ENCODE assay signal across 18 cellular contexts in genomic region chr18:10060469-10060782, GRCh38.
A peak's percentile ranks its signal among the peaks of the same experiment; 100 is the strongest.
DNase-seq lines count a peak whose midpoint lies in the region; ATAC-seq and TF ChIP-seq lines count a peak whose summit lies in the region.
"Had no signal": no experiment of that assay in that cellular context is flagged by ENCODE, and none has a peak within 500 bp of the region (broad histone marks: within the 10 kb centered on the region; RNA-seq: fewer than 3 reads in every experiment).

No MANE protein-coding gene starts in this region.

- intact Hi-C loops in A673 (cut with micrococcal nuclease; ENCODE audit: unreplicated experiment), result no loop called here
- intact Hi-C loops in heart right ventricle (cut with DNase I), result loop anchor here in 2 of 10 donors (10.0 kb wide), 2 partner anchors 84 to 104 kb away; no protein-coding TSS in a partner anchor

- H3K9me3 Mint-ChIP-seq in osteocyte (ENCODE audit: unreplicated experiment), result no peaks in the 10 kb centered on the region

- no peak overlapping the region for H2BK12ac ChIP-seq in neuronal stem cell (ENCODE audit: low read length)

- no peaks in the 10 kb centered on the region for H3K27me3 Mint-ChIP-seq in osteocyte (ENCODE audit: unreplicated experiment)
- H3K27me3 Mint-ChIP-seq: activated CD8-positive, alpha-beta memory T cell treated with anti-CD3 and anti-CD28 coated beads, Interleukin-2, amount 10 ng/mL, durations not matched to agents 7 days and 5 days had no signal

- no peaks in the 10 kb centered on the region for H3K36me3 ChIP-seq in A673 (ENCODE audit: insufficient read depth, low read length, poor library complexity, severe bottlenecking)
- H3K36me3 ChIP-seq in heart right ventricle, result no peaks in the 10 kb centered on the region
- no peaks in the 10 kb centered on the region for H3K36me3 ChIP-seq in neuronal stem cell (replicated peaks in 1 of 2; ENCODE audit: control insufficient read depth in 2 of 2, insufficient read depth in 2 of 2, low read length in 2 of 2)

- TF ChIP-seq CTCF in A673 (conservative IDR thresholded peaks at IDR 0.05; ENCODE audit: low read depth, low read length), result no peak
- no peak for TF ChIP-seq CTCF in heart right ventricle (IDR thresholded peaks at IDR 0.05)
- TF ChIP-seq CTCF in osteocyte (IDR thresholded peaks at IDR 0.05), result no peak

- H3K4me1 Mint-ChIP-seq in osteocyte (ENCODE audit: unreplicated experiment), result peaks cover 57% of the 10 kb centered on the region
- H3K4me1 Mint-ChIP-seq: activated CD8-positive, alpha-beta memory T cell treated with anti-CD3 and anti-CD28 coated beads, Interleukin-2, amount 10 ng/mL, durations not matched to agents 7 days and 5 days had no signal

- H3K9me3 ChIP-seq in A673 (ENCODE audit: low read depth, low read length, poor library complexity, severe bottlenecking), result peaks cover 7% of the 10 kb centered on the region
- no peaks in the 10 kb centered on the region for H3K9me3 ChIP-seq in heart right ventricle
- H3K9me3 ChIP-seq in neuronal stem cell (replicated peaks in 1 of 2; ENCODE audit: control insufficient read depth in 2 of 2, insufficient read depth in 1 of 2, low read depth in 1 of 2, low read length in 2 of 2), result peaks cover 0 to 11% of the 10 kb centered on the region in 2 donors
- H3K9me3 ChIP-seq: mucosa of descending colon had no signal

- no peak overlapping the region for H2AK5ac ChIP-seq in neuronal stem cell (ENCODE audit: low read depth, low read length)

- POLR2A ChIA-PET in A673 (lab: Charles Lee; ENCODE audit: low non-redundant PET), result interaction anchor here (0.5 kb wide), 1 partner anchor 402 kb away, joined by 15 read pairs; no protein-coding TSS in a partner anchor

- no peak overlapping the region for H3K4me3 Mint-ChIP-seq in osteocyte (ENCODE audit: unreplicated experiment)
- H3K4me3 Mint-ChIP-seq: activated CD8-positive, alpha-beta memory T cell treated with anti-CD3 and anti-CD28 coated beads, Interleukin-2, amount 10 ng/mL, durations not matched to agents 7 days and 5 days had no signal

- ATAC-seq in heart right ventricle, result peak in 1 of 8 donors; percentile 1
- ATAC-seq: activated CD4-positive, CD25-positive, alpha-beta regulatory T cell treated with anti-CD3 and anti-CD28 coated beads, Interleukin-2, amount 50 U/mL, for 24 hours; activated CD8-positive, alpha-beta memory T cell treated with anti-CD3 and anti-CD28 coated beads, Interleukin-2, amount 10 ng/mL, durations not matched to agents 7 days and 5 days; esophagus mucosa; mucosa of descending colon had no signal

- no peak overlapping the region for H3K23ac ChIP-seq in neuronal stem cell (ENCODE audit: low read depth, low read length, poor library complexity)

- peaks cover 58% of the 10 kb centered on the region for H3K4me1 ChIP-seq in A673 (ENCODE audit: insufficient read depth, low read length, poor library complexity, severe bottlenecking)
- peaks cover 4 to 82% (median 64%) of the 10 kb centered on the region in 9 donors for H3K4me1 ChIP-seq in heart right ventricle
- H3K4me1 ChIP-seq in neuronal stem cell (ENCODE audit: control insufficient read depth in 2 of 2, insufficient read depth in 1 of 2, low read depth in 1 of 2, low read length in 2 of 2), result peaks cover 4 to 5% of the 10 kb centered on the region in 2 donors

- H3K18ac ChIP-seq in neuronal stem cell (ENCODE audit: low read length), result no peak overlapping the region

- no peak overlapping the region for H3K27ac Mint-ChIP-seq in osteocyte (ENCODE audit: unreplicated experiment)
- H3K27ac Mint-ChIP-seq: activated CD8-positive, alpha-beta memory T cell treated with anti-CD3 and anti-CD28 coated beads, Interleukin-2, amount 10 ng/mL, durations not matched to agents 7 days and 5 days had no signal

- H2BK5ac ChIP-seq in neuronal stem cell (ENCODE audit: low read length), result no peak overlapping the region

- H2BK15ac ChIP-seq in neuronal stem cell (ENCODE audit: low read length), result no peak overlapping the region

- no peak overlapping the region for H4K8ac ChIP-seq in neuronal stem cell (ENCODE audit: low read depth, low read length)

- no peaks in the 10 kb centered on the region for H3K36me3 Mint-ChIP-seq in osteocyte (ENCODE audit: unreplicated experiment)
- H3K36me3 Mint-ChIP-seq: activated CD8-positive, alpha-beta memory T cell treated with anti-CD3 and anti-CD28 coated beads, Interleukin-2, amount 10 ng/mL, durations not matched to agents 7 days and 5 days had no signal

- H4K91ac ChIP-seq in neuronal stem cell (ENCODE audit: low read depth, low read length, poor library complexity), result no peak overlapping the region

- no peak overlapping the region for H3K4me3 ChIP-seq in A673 (ENCODE audit: low read depth, low read length, poor library complexity, severe bottlenecking)
- H3K4me3 ChIP-seq in heart right ventricle, result peak overlapping the region in 1 of 10 donors; percentile 30
- no peak overlapping the region for H3K4me3 ChIP-seq in neuronal stem cell (ENCODE audit: low read length in 2 of 2)
- H3K4me3 ChIP-seq: mucosa of descending colon had no signal

- H3K4me2 ChIP-seq in neuronal stem cell (ENCODE audit: insufficient read depth, low read length, poor library complexity, severe bottlenecking), result no peak overlapping the region

- no peak overlapping the region for H3K14ac ChIP-seq in neuronal stem cell (ENCODE audit: low read length)

- H3K27me3 ChIP-seq in A673 (replicated peaks; ENCODE audit: insufficient read depth, low read depth, low read length, poor library complexity) (no peaks in the 10 kb centered on the region), heart right ventricle (no peaks in the 10 kb centered on the region), neuronal stem cell (ENCODE audit: control insufficient read depth in 3 of 3, insufficient read depth in 3 of 3, low read depth in 1 of 3, low read length in 3 of 3) (no peaks in the 10 kb centered on the region)

- BruUV-seq in A673 (replicated peaks; lab: Mats Ljungman, UMichigan), result no TSS peak

- H2AFZ ChIP-seq in neuronal stem cell (ENCODE audit: low read length), result peak overlapping the region; percentile 40

- 82% methylated on average over 6 of the region's 6 CpGs for WGBS in heart right ventricle, 2 donors
- WGBS in neuronal stem cell (ENCODE audit: extremely low coverage in 2 of 2, insufficient read length in 2 of 2, insufficient replicate concordance in 1 of 2), 2 donors, result no CpG with 5 or more reads among the region's 6 CpGs

- no peak overlapping the region for H3K9ac ChIP-seq in neuronal stem cell (ENCODE audit: low read depth, low read length, poor library complexity)

- CTCF ChIA-PET in A673 (lab: Charles Lee), result interaction anchor here (0.6 kb wide), 1 partner anchor 402 kb away, joined by 4 read pairs; no protein-coding TSS in a partner anchor

- no peak overlapping the region for H3K4ac ChIP-seq in neuronal stem cell (ENCODE audit: low read length)

- H3K79me1 ChIP-seq in neuronal stem cell (ENCODE audit: low read depth, low read length), result no peaks in the 10 kb centered on the region

- DNase-seq in A673 (ENCODE audit: low spot score) (peak; percentile 71), amygdala (lab: John Stamatoyannopoulos, UW) (peak in 31 of 56 donors; percentile 11 to 64 (median 26)), heart right ventricle (no peak), neuronal stem cell (ENCODE audit: low spot score) (no peak), SHP77 (lab: John Stamatoyannopoulos, UW) (no peak), NCI-H748 (lab: John Stamatoyannopoulos, UW; ENCODE audit: unreplicated experiment) (no peak), osteocyte (ENCODE audit: extremely low spot score, unreplicated experiment) (no peak)
- no peak for DNase-seq in activated CD4-positive, CD25-positive, alpha-beta regulatory T cell treated with anti-CD3 and anti-CD28 coated beads, Interleukin-2, amount 50 U/mL, for 72 hours
- DNase-seq: activated CD8-positive, alpha-beta memory T cell treated with anti-CD3 and anti-CD28 coated beads, Interleukin-2, amount 10 ng/mL, durations not matched to agents 7 days and 5 days; activated effector memory CD4-positive, alpha-beta T cell treated with Interleukin-2 at 50 U/mL for 16 hours; aorta; EL; mucosa of descending colon; NCI-H146; NCI-H345; stimulated activated naive CD4-positive, alpha-beta T cell treated with Interleukin-2 at 50 U/mL for 16 hours had no signal

- no peak overlapping the region for H2BK120ac ChIP-seq in neuronal stem cell (ENCODE audit: low read depth, low read length)

- H3K27ac ChIP-seq in A673 (ENCODE audit: low read depth, low read length, poor library complexity, severe bottlenecking) (peak overlapping the region; percentile 88), heart right ventricle (peak overlapping the region in 7 of 10 donors; percentile 26 to 86 (median 70)), neuronal stem cell (replicated peaks; ENCODE audit: low read length) (no peak overlapping the region)

Comparison
In these comparisons a context has a peak if more than half of its experiments do, and no peak if none do; other contexts are left out.
1. DNase-seq: peak in A673 (single experiment) and amygdala (31 of 56); none in heart right ventricle (0 of 2), neuronal stem cell (single experiment), SHP77 (0 of 2), NCI-H748 (single experiment), activated CD4-positive, CD25-positive, alpha-beta regulatory T cell treated with anti-CD3 and anti-CD28 coated beads, Interleukin-2, amount 50 U/mL, for 72 hours (single experiment) and osteocyte (single experiment).